23 cellular contexts compared by ENCODE assay signal in genomic region chr3:27737091-27737490, GRCh38. TPM values are rescaled to one million over a fixed set of nuclear protein-coding genes. Genes with fewer than 3 reads are reported as not detected.
"Had no signal": no experiment of that assay in that cellular context is flagged by ENCODE, and none has a peak within 500 bp of the region (broad histone marks: within the 10 kb centered on the region; RNA-seq: fewer than 3 reads in every experiment).

No MANE protein-coding gene starts in this region.

- DNase-seq: stimulated activated CD4-positive, alpha-beta T cell treated with anti-CD3 and anti-CD28 coated beads, Interleukin-2, amount 100 ng/mL, for 48 hours; stimulated activated CD4-positive, alpha-beta T cell treated with anti-CD3 and anti-CD28 coated beads, Interleukin-4, amount 100 ng/mL, for 1 hour; stimulated activated CD4-positive, alpha-beta T cell treated with anti-CD3 and anti-CD28 coated beads, Interleukin-4, amount 100 ng/mL, for 24 hours; stimulated activated CD4-positive, alpha-beta T cell treated with anti-CD3 and anti-CD28 coated beads, Interleukin-4, amount 100 ng/mL, for 4 hours; stimulated activated CD8-positive, alpha-beta memory T cell treated with anti-CD3 and anti-CD28 coated beads, Interleukin-4, amount 100 ng/mL, for 48 hours; stimulated activated naive B cell treated with anti-CD40 and anti-IgM and Interleukin-4, amounts not matched to agents 10 μg/mL and 1 μg/mL and 100 μg/mL, for 72 hours; stimulated activated naive CD4-positive, alpha-beta T cell; stimulated activated naive CD4-positive, alpha-beta T cell treated with Interleukin-2 at 50 U/mL for 16 hours; stimulated activated naive CD8-positive, alpha-beta T cell treated with anti-CD3 and anti-CD28 coated beads, Interleukin-15, amount 100 ng/mL, for 72 hours; stimulated activated naive CD8-positive, alpha-beta T cell treated with anti-CD3 and anti-CD28 coated beads, Interleukin-15, Interleukin-2, amounts not matched to agents 100 U/mL and 50 U/mL, for 24 hours; stomach; substantia nigra; testis; thyroid gland; tibial artery; transverse colon; trophoblast cell; upper lobe of left lung; upper lobe of right lung; uterus had no signal

- ATAC-seq: stimulated activated effector memory CD8-positive, alpha-beta T cell treated with anti-CD3 and anti-CD28 coated beads, Interleukin-12 subunit alpha, Interleukin-12 subunit beta, amount 100 ng/mL, for 72 hours; stimulated activated memory B cell treated with anti-CD40 and anti-IgM and Interleukin-4, amounts not matched to agents 10 μg/mL and 1 μg/mL and 100 μg/mL, for 72 hours; stimulated activated naive B cell treated with anti-CD40 and anti-IgM and Interleukin-4, amounts not matched to agents 10 μg/mL and 1 μg/mL and 100 μg/mL, for 72 hours; stimulated activated naive CD8-positive, alpha-beta T cell treated with anti-CD3 and anti-CD28 coated beads, Interleukin-15, amount 100 ng/mL, for 72 hours; stimulated activated naive CD8-positive, alpha-beta T cell treated with anti-CD3 and anti-CD28 coated beads, Interleukin-15, Interleukin-2, amounts not matched to agents 100 U/mL and 50 U/mL, for 24 hours; upper lobe of right lung had no signal

RNA-seq across cellular contexts. Expression of gene EOMES, which starts 15.0 kb away (rescaled TPM):
- total RNA-seq: suprapubic skin had no signal
